ENCODE assay signal across 17 cellular contexts in the genomic region with DNA sequence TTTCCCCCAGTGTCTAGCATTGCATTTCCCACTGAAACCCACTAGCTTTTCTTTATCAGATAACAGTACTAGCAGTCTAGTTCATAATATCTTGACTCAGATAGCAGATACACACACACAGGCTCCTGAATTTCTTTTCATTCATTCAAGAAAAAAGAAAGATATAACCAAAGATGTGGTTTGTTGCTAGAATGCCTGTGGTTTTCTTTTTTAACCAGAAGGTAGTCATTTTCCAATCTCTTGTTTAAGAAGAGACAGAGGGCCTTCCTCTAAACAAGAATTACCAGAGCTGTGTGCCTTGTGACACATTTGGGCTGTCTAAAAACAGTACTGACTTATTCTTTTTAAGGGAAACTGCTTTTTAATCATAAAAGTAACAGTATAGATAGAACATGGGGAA.
DNase-seq lines count a peak whose midpoint lies in the region; ATAC-seq and TF ChIP-seq lines count a peak whose summit lies in the region.
"Had no signal": no experiment of that assay in that cellular context is flagged by ENCODE, and none has a peak within 500 bp of the region (broad histone marks: within the 10 kb centered on the region; RNA-seq: fewer than 3 reads in every experiment).

No MANE protein-coding gene starts in this region.

- no peak overlapping the region for H3K18ac ChIP-seq in mesenchymal stem cell (ENCODE audit: low read depth in 1 of 2, low read length in 2 of 2)

- no peak overlapping the region for H3K4me3 ChIP-seq in DND-41 (ENCODE audit: low read depth in 1 of 2, low read length in 2 of 2)
- no peak overlapping the region for H3K4me3 ChIP-seq in GM12865 (ENCODE audit: low read depth, low read length)
- H3K4me3 ChIP-seq in mesenchymal stem cell (ENCODE audit: insufficient read depth in 1 of 2, low read depth in 1 of 2, low read length in 2 of 2): no peak overlapping the region
- H3K4me3 ChIP-seq: SJCRH30 had no signal

- H4K8ac ChIP-seq in mesenchymal stem cell (ENCODE audit: low read length): no peak overlapping the region

- no peak overlapping the region for H2AFZ ChIP-seq in DND-41 (ENCODE audit: low read depth, low read length)
- no peak overlapping the region for H2AFZ ChIP-seq in mesenchymal stem cell (ENCODE audit: low read depth, low read length)

- DNase-seq in DND-41: peak; percentile 8
- DNase-seq in GM12865 (ENCODE audit: low read depth): peak; percentile 4
- DNase-seq in mesenchymal stem cell: peak; percentile 17
- no peak for DNase-seq in NCI-H146 treated with DMSO at 0.1 percent for 48 hours (lab: John Stamatoyannopoulos, UW; ENCODE audit: unreplicated experiment)
- no peak for DNase-seq in activated T-helper 1 cell treated with anti-CD3 and anti-CD28 coated beads, Interleukin-12 subunit alpha, Interleukin-12 subunit beta, Interleukin-2, Interleukin-4 antibody, amounts not matched to agents 30 ng/mL and 10 ng/mL and 1 ng/mL, durations not matched to agents 14 hours and 24 hours and 36 hours (ENCODE audit: low spot score)
- DNase-seq: CD8-positive, alpha-beta T cell; DMS79 treated with DMSO at 0.1 percent for 48 hours; GDM1; Karpas-422; NCI-H1436; NCI-H2081 treated with DMSO at 0.1 percent for 48 hours; NCI-H2227 treated with DMSO at 0.1 percent for 48 hours; NCI-H524 treated with DMSO at 0.1 percent for 48 hours; SJCRH30 had no signal

- H3K27ac Mint-ChIP-seq in activated T-helper 17 cell treated with anti-CD3 and anti-CD28 coated beads, Interleukin-2, amount 50 U/mL, for 72 hours: no peak overlapping the region
- H3K27ac Mint-ChIP-seq in activated T-helper 1 cell treated with anti-CD3 and anti-CD28 coated beads, Interleukin-12 subunit alpha, Interleukin-12 subunit beta, Interleukin-2, Interleukin-4 antibody, amounts not matched to agents 30 ng/mL and 10 ng/mL and 1 ng/mL, durations not matched to agents 14 hours and 24 hours and 36 hours: no peak overlapping the region
- H3K27ac Mint-ChIP-seq: CD8-positive, alpha-beta T cell had no signal

- H3K9ac ChIP-seq in DND-41 (ENCODE audit: low read depth, low read length) (no peak overlapping the region), mesenchymal stem cell (ENCODE audit: low read length) (no peak overlapping the region)

- no peaks in the 10 kb centered on the region for H3K36me3 Mint-ChIP-seq in activated T-helper 17 cell treated with anti-CD3 and anti-CD28 coated beads, Interleukin-2, amount 50 U/mL, for 72 hours (ENCODE audit: low read depth)
- H3K36me3 Mint-ChIP-seq in activated T-helper 1 cell treated with anti-CD3 and anti-CD28 coated beads, Interleukin-12 subunit alpha, Interleukin-12 subunit beta, Interleukin-2, Interleukin-4 antibody, amounts not matched to agents 30 ng/mL and 10 ng/mL and 1 ng/mL, durations not matched to agents 14 hours and 24 hours and 36 hours (ENCODE audit: low read depth): no peaks in the 10 kb centered on the region

- H2BK5ac ChIP-seq in mesenchymal stem cell (ENCODE audit: low read depth, low read length, poor library complexity, severe bottlenecking): no peak overlapping the region

- H3K79me1 ChIP-seq in mesenchymal stem cell (replicated peaks; ENCODE audit: low read length, poor library complexity, severe bottlenecking): no peaks in the 10 kb centered on the region

- H3K4me3 Mint-ChIP-seq in activated T-helper 17 cell treated with anti-CD3 and anti-CD28 coated beads, Interleukin-2, amount 50 U/mL, for 72 hours: no peak overlapping the region
- no peak overlapping the region for H3K4me3 Mint-ChIP-seq in activated T-helper 1 cell treated with anti-CD3 and anti-CD28 coated beads, Interleukin-12 subunit alpha, Interleukin-12 subunit beta, Interleukin-2, Interleukin-4 antibody, amounts not matched to agents 30 ng/mL and 10 ng/mL and 1 ng/mL, durations not matched to agents 14 hours and 24 hours and 36 hours
- H3K4me3 Mint-ChIP-seq: CD8-positive, alpha-beta T cell had no signal

- no peak overlapping the region for H2BK12ac ChIP-seq in mesenchymal stem cell (ENCODE audit: low read length in 2 of 2)

- H3K27me3 Mint-ChIP-seq in activated T-helper 17 cell treated with anti-CD3 and anti-CD28 coated beads, Interleukin-2, amount 50 U/mL, for 72 hours: peaks cover 4% of the 10 kb centered on the region
- no peaks in the 10 kb centered on the region for H3K27me3 Mint-ChIP-seq in activated T-helper 1 cell treated with anti-CD3 and anti-CD28 coated beads, Interleukin-12 subunit alpha, Interleukin-12 subunit beta, Interleukin-2, Interleukin-4 antibody, amounts not matched to agents 30 ng/mL and 10 ng/mL and 1 ng/mL, durations not matched to agents 14 hours and 24 hours and 36 hours (ENCODE audit: insufficient read depth)

- H3K36me3 ChIP-seq in DND-41 (ENCODE audit: insufficient read depth, low read length): no peaks in the 10 kb centered on the region
- no peaks in the 10 kb centered on the region for H3K36me3 ChIP-seq in mesenchymal stem cell (ENCODE audit: control insufficient read depth in 1 of 2, insufficient read depth in 2 of 2, low read depth in 1 of 2, low read length in 2 of 2)
- H3K36me3 ChIP-seq: SJCRH30 had no signal

- no peak overlapping the region for H4K91ac ChIP-seq in mesenchymal stem cell (ENCODE audit: low read length)

- TF ChIP-seq CTCF in DND-41 (IDR thresholded peaks at IDR 0.05; ENCODE audit: borderline replicate concordance, extremely low read depth, low read length, poor library complexity, severe bottlenecking) (no peak), GM12865 (IDR thresholded peaks at IDR 0.05; ENCODE audit: insufficient read depth, low read depth, low read length, missing control alignments) (no peak)

- peak; percentile 85 for ATAC-seq in DND-41 (ENCODE audit: insufficient read depth, low read depth)
- ATAC-seq in activated T-helper 17 cell treated with anti-CD3 and anti-CD28 coated beads, Interleukin-2, amount 50 U/mL, for 72 hours (replicated peaks): peak; percentile 67
- ATAC-seq in HG02973 (IDR thresholded peaks at IDR 0.05; ENCODE audit: unreplicated experiment): no peak
- ATAC-seq: CD8-positive, alpha-beta T cell had no signal

- H3K79me2 ChIP-seq in DND-41 (ENCODE audit: insufficient read depth, low read length): no peaks in the 10 kb centered on the region

- H3K4me1 ChIP-seq in DND-41 (ENCODE audit: insufficient read depth, low read length) (peaks cover 12% of the 10 kb centered on the region; the same call in 1 of the 2 replicates), mesenchymal stem cell (ENCODE audit: control insufficient read depth, insufficient read depth, low read depth, low read length) (no peaks in the 10 kb centered on the region)

- intact Hi-C loops in activated T-helper 1 cell treated with anti-CD3 and anti-CD28 coated beads, Interleukin-12 subunit alpha, Interleukin-12 subunit beta, Interleukin-2, Interleukin-4 antibody, amounts not matched to agents 30 ng/mL and 10 ng/mL and 1 ng/mL, durations not matched to agents 14 hours and 24 hours and 36 hours (cut with micrococcal nuclease): no loop called here

- no peak overlapping the region for H2AK5ac ChIP-seq in mesenchymal stem cell (ENCODE audit: low read length, severe bottlenecking)

- H2BK15ac ChIP-seq in mesenchymal stem cell (ENCODE audit: low read depth, poor library complexity, severe bottlenecking): no peak overlapping the region

- H3K4me1 Mint-ChIP-seq in activated T-helper 17 cell treated with anti-CD3 and anti-CD28 coated beads, Interleukin-2, amount 50 U/mL, for 72 hours: no peaks in the 10 kb centered on the region
- no peaks in the 10 kb centered on the region for H3K4me1 Mint-ChIP-seq in activated T-helper 1 cell treated with anti-CD3 and anti-CD28 coated beads, Interleukin-12 subunit alpha, Interleukin-12 subunit beta, Interleukin-2, Interleukin-4 antibody, amounts not matched to agents 30 ng/mL and 10 ng/mL and 1 ng/mL, durations not matched to agents 14 hours and 24 hours and 36 hours (ENCODE audit: low read depth)

- no peak overlapping the region for H3K4ac ChIP-seq in mesenchymal stem cell (ENCODE audit: low read depth in 1 of 2, low read length in 2 of 2)

- H3K4me2 ChIP-seq in DND-41 (ENCODE audit: insufficient read depth, low read length) (no peak overlapping the region), mesenchymal stem cell (ENCODE audit: low read length, poor library complexity, severe bottlenecking) (no peak overlapping the region)

- peaks cover 10% of the 10 kb centered on the region for H3K9me3 Mint-ChIP-seq in activated T-helper 17 cell treated with anti-CD3 and anti-CD28 coated beads, Interleukin-2, amount 50 U/mL, for 72 hours
- H3K9me3 Mint-ChIP-seq in activated T-helper 1 cell treated with anti-CD3 and anti-CD28 coated beads, Interleukin-12 subunit alpha, Interleukin-12 subunit beta, Interleukin-2, Interleukin-4 antibody, amounts not matched to agents 30 ng/mL and 10 ng/mL and 1 ng/mL, durations not matched to agents 14 hours and 24 hours and 36 hours: peaks cover 17% of the 10 kb centered on the region

- no peak overlapping the region for H3K14ac ChIP-seq in mesenchymal stem cell (ENCODE audit: low read length in 2 of 2)

- H3K9me3 ChIP-seq in DND-41 (ENCODE audit: insufficient read depth, low read length, severe bottlenecking): peaks cover 18% of the 10 kb centered on the region
- peaks cover 13% of the 10 kb centered on the region for H3K9me3 ChIP-seq in mesenchymal stem cell (ENCODE audit: control insufficient read depth, low read length)

- H3K23ac ChIP-seq in mesenchymal stem cell (ENCODE audit: low read length in 2 of 2): no peak overlapping the region

- H3K27me3 ChIP-seq in DND-41 (ENCODE audit: insufficient read depth, low read length, poor library complexity) (no peaks in the 10 kb centered on the region), mesenchymal stem cell (ENCODE audit: control insufficient read depth in 1 of 2, insufficient read depth in 1 of 2, low read length in 2 of 2) (no peaks in the 10 kb centered on the region)
- H3K27me3 ChIP-seq: SJCRH30 had no signal

- no peaks in the 10 kb centered on the region for H4K20me1 ChIP-seq in DND-41 (ENCODE audit: insufficient read depth, low read length)

- no peak overlapping the region for H2BK120ac ChIP-seq in mesenchymal stem cell (ENCODE audit: low read depth, low read length)

- no peak overlapping the region for H3K27ac ChIP-seq in DND-41 (ENCODE audit: low read length)
- no peak overlapping the region for H3K27ac ChIP-seq in mesenchymal stem cell (ENCODE audit: low read length, poor library complexity, severe bottlenecking)
- H3K27ac ChIP-seq: RWPE1, SJCRH30 had no signal

Comparison
In these comparisons a context has a peak if more than half of its experiments do, and no peak if none do; other contexts are left out.
1. DNase-seq: peak in DND-41 (single experiment), GM12865 (single experiment) and mesenchymal stem cell (single experiment); none in NCI-H146 treated with DMSO at 0.1 percent for 48 hours (single experiment) and activated T-helper 1 cell treated with anti-CD3 and anti-CD28 coated beads, Interleukin-12 subunit alpha, Interleukin-12 subunit beta, Interleukin-2, Interleukin-4 antibody, amounts not matched to agents 30 ng/mL and 10 ng/mL and 1 ng/mL, durations not matched to agents 14 hours and 24 hours and 36 hours (single experiment).